In the genomic region with DNA sequence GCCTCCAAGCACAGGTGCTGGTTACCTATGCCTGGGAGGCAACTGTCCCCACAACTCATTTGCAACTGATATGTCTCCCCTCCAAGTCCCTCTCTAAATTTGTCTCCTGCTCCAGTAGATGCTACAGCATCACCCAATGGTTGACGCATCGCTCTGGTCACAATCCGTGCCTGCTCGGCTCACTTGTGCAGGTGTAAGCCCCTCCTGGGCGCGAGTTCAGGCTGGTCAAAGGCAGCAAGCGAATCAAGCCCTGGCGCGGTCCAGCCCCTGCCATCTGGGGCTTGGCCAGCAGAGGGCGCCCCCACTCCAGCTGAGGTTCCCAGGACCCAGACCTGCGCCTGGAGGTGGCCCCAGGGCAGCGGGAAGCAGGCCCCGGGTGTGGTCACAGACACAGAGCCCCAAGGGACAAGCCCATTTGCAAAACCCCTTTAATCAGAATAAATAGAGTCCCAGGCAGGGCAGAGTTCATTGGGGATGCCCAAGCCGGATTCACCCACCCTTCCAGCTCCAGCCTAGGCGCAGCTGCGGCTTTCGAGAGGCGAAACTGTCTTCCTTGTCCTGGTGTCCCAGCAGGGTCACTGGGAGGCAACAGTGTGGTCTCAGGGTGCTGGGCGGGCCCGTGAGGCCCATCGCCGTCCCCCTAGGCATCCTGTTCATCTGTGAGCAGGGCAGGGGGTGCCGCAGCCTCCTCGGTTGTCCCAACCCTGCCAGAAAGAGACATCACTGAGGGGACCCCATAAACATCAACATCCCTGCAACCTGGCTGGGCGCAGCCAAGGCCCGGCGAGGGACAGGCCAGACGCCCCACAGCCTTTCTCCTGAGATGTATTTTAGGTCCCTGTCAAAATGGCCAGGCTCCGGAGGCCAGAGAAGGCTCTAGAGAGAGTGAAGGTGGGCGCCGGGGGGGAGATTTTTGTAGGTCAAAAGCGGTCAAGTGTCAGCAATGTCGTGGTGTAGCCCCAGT, we compare ENCODE assay signal across 1 cellular context.
TF ChIP-seq lines count a peak whose summit lies in the region.

No MANE protein-coding gene starts in this region.

TF ChIP-seq in HepG2, 621 proteins besides CTCF, POLR2A, EP300 and RAD21 (continued from another document and continues in another):
- TF ChIP-seq, protein P1, sequence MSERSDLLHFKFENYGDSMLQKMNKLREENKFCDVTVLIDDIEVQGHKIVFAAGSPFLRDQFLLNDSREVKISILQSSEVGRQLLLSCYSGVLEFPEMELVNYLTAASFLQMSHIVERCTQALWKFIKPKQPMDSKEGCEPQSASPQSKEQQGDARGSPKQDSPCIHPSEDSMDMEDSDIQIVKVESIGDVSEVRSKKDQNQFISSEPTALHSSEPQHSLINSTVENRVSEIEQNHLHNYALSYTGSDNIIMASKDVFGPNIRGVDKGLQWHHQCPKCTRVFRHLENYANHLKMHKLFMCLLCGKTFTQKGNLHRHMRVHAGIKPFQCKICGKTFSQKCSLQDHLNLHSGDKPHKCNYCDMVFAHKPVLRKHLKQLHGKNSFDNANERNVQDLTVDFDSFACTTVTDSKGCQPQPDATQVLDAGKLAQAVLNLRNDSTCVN (CRISPR knock-in tag; IDR thresholded peaks at IDR 0.05; ENCODE audit: borderline replicate concordance) = no peak; the same call in 1 of the 2 replicates
- no peak for TF ChIP-seq RFX1 (IDR thresholded peaks at IDR 0.05)
- TF ChIP-seq, protein P2, sequence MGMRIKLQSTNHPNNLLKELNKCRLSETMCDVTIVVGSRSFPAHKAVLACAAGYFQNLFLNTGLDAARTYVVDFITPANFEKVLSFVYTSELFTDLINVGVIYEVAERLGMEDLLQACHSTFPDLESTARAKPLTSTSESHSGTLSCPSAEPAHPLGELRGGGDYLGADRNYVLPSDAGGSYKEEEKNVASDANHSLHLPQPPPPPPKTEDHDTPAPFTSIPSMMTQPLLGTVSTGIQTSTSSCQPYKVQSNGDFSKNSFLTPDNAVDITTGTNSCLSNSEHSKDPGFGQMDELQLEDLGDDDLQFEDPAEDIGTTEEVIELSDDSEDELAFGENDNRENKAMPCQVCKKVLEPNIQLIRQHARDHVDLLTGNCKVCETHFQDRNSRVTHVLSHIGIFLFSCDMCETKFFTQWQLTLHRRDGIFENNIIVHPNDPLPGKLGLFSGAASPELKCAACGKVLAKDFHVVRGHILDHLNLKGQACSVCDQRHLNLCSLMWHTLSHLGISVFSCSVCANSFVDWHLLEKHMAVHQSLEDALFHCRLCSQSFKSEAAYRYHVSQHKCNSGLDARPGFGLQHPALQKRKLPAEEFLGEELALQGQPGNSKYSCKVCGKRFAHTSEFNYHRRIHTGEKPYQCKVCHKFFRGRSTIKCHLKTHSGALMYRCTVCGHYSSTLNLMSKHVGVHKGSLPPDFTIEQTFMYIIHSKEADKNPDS (CRISPR knock-in tag; IDR thresholded peaks at IDR 0.05) = no peak
- TF ChIP-seq XRCC5 (optimal IDR thresholded peaks at IDR 0.05; ENCODE audit: low read length) = peak; percentile 88
- no peak for TF ChIP-seq NR2F1 (CRISPR knock-in tag; IDR thresholded peaks at IDR 0.05)
- no peak; the same call in 1 of the 2 replicates for TF ChIP-seq ZNF143 (CRISPR knock-in tag; IDR thresholded peaks at IDR 0.05)
- TF ChIP-seq ZNF431 (CRISPR knock-in tag; IDR thresholded peaks at IDR 0.05; ENCODE audit: borderline replicate concordance, low read depth) = no peak
- TF ChIP-seq, protein P3, sequence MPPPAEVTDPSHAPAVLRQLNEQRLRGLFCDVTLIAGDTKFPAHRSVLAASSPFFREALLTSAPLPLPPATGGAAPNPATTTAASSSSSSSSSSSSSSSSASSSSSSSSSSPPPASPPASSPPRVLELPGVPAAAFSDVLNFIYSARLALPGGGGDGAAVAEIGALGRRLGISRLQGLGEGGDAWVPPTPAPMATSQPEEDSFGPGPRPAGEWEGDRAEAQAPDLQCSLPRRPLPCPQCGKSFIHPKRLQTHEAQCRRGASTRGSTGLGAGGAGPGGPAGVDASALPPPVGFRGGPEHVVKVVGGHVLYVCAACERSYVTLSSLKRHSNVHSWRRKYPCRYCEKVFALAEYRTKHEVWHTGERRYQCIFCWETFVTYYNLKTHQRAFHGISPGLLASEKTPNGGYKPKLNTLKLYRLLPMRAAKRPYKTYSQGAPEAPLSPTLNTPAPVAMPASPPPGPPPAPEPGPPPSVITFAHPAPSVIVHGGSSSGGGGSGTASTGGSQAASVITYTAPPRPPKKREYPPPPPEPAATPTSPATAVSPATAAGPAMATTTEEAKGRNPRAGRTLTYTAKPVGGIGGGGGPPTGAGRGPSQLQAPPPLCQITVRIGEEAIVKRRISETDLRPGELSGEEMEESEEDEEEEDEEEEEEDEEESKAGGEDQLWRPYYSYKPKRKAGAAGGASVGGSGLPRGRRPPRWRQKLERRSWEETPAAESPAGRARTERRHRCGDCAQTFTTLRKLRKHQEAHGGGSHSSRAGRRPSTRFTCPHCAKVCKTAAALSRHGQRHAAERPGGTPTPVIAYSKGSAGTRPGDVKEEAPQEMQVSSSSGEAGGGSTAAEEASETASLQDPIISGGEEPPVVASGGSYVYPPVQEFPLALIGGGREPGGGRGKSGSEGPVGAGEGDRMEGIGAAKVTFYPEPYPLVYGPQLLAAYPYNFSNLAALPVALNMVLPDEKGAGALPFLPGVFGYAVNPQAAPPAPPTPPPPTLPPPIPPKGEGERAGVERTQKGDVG (CRISPR knock-in tag; IDR thresholded peaks at IDR 0.05; ENCODE audit: borderline replicate concordance) = peak; percentile 92
- TF ChIP-seq ZNF12 (CRISPR knock-in tag; IDR thresholded peaks at IDR 0.05) = no peak
- peak; percentile 97; the same call in 1 of the 2 replicates for TF ChIP-seq KDM3A (CRISPR knock-in tag; IDR thresholded peaks at IDR 0.05; ENCODE audit: low read depth)
- TF ChIP-seq, protein P4, sequence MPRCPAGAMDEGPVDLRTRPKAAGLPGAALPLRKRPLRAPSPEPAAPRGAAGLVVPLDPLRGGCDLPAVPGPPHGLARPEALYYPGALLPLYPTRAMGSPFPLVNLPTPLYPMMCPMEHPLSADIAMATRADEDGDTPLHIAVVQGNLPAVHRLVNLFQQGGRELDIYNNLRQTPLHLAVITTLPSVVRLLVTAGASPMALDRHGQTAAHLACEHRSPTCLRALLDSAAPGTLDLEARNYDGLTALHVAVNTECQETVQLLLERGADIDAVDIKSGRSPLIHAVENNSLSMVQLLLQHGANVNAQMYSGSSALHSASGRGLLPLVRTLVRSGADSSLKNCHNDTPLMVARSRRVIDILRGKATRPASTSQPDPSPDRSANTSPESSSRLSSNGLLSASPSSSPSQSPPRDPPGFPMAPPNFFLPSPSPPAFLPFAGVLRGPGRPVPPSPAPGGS (CRISPR knock-in tag; IDR thresholded peaks at IDR 0.05) = no peak
- TF ChIP-seq GATAD1 (CRISPR knock-in tag; IDR thresholded peaks at IDR 0.05) = 0 out of 2 replicates have a peak, but pooled peaks have one; percentile 26
- peak; percentile 55 for TF ChIP-seq HNRNPLL (IDR thresholded peaks at IDR 0.05; ENCODE audit: low read depth, low read length, poor library complexity, severe bottlenecking)
- no peak for TF ChIP-seq TMF1 (CRISPR knock-in tag; IDR thresholded peaks at IDR 0.05; ENCODE audit: low read depth)
- TF ChIP-seq, protein P5, sequence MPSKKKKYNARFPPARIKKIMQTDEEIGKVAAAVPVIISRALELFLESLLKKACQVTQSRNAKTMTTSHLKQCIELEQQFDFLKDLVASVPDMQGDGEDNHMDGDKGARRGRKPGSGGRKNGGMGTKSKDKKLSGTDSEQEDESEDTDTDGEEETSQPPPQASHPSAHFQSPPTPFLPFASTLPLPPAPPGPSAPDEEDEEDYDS (CRISPR knock-in tag; IDR thresholded peaks at IDR 0.05) = no peak
- no peak for TF ChIP-seq ZNF253 (CRISPR knock-in tag; IDR thresholded peaks at IDR 0.05; ENCODE audit: borderline replicate concordance)
- TF ChIP-seq ZNF713 (CRISPR knock-in tag; IDR thresholded peaks at IDR 0.05) = 0 out of 2 replicates have a peak, but pooled peaks have one; percentile 44
- TF ChIP-seq, protein P6, sequence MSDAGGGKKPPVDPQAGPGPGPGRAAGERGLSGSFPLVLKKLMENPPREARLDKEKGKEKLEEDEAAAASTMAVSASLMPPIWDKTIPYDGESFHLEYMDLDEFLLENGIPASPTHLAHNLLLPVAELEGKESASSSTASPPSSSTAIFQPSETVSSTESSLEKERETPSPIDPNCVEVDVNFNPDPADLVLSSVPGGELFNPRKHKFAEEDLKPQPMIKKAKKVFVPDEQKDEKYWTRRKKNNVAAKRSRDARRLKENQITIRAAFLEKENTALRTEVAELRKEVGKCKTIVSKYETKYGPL (CRISPR knock-in tag; IDR thresholded peaks at IDR 0.05) = no peak
- TF ChIP-seq TEAD3 (CRISPR knock-in tag; optimal IDR thresholded peaks at IDR 0.05; ENCODE audit: borderline replicate concordance) = peak; percentile 51
- TF ChIP-seq CHD2 (IDR thresholded peaks at IDR 0.05; ENCODE audit: low read depth, low read length) = peak; percentile 40; the same call in 1 of the 2 replicates
- TF ChIP-seq KDM5B (CRISPR knock-in tag; IDR thresholded peaks at IDR 0.05; ENCODE audit: borderline replicate concordance) = peak; percentile 55; the same call in 1 of the 2 replicates
- TF ChIP-seq ZFP36L2 (CRISPR knock-in tag; IDR thresholded peaks at IDR 0.05) = peak; percentile 28; the same call in 1 of the 2 replicates
- peak; percentile 71 for TF ChIP-seq ZC3H13 (CRISPR knock-in tag; IDR thresholded peaks at IDR 0.05)
- TF ChIP-seq, protein P7, sequence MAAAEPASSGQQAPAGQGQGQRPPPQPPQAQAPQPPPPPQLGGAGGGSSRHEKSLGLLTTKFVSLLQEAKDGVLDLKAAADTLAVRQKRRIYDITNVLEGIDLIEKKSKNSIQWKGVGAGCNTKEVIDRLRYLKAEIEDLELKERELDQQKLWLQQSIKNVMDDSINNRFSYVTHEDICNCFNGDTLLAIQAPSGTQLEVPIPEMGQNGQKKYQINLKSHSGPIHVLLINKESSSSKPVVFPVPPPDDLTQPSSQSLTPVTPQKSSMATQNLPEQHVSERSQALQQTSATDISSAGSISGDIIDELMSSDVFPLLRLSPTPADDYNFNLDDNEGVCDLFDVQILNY (CRISPR knock-in tag; conservative IDR thresholded peaks at IDR 0.05) = no peak; the same call in 1 of the 2 replicates
- no peak for TF ChIP-seq RFXANK (CRISPR knock-in tag; IDR thresholded peaks at IDR 0.05)
- 0 out of 2 replicates have a peak, but pooled peaks have one; percentile 28 for TF ChIP-seq ZNF350 (CRISPR knock-in tag; IDR thresholded peaks at IDR 0.05; ENCODE audit: borderline replicate concordance, low read depth)
- TF ChIP-seq ZNF629 (CRISPR knock-in tag; conservative IDR thresholded peaks at IDR 0.05) = 0 out of 2 replicates have a peak, but pooled peaks have one; percentile 30
- peak; percentile 66; the same call in 1 of the 2 replicates for TF ChIP-seq NFATC3 (CRISPR knock-in tag; IDR thresholded peaks at IDR 0.05)
- TF ChIP-seq NCOA5 (CRISPR knock-in tag; IDR thresholded peaks at IDR 0.05) = no peak
- 0 out of 2 replicates have a peak, but pooled peaks have one; percentile 38 for TF ChIP-seq ZNF891 (CRISPR knock-in tag; IDR thresholded peaks at IDR 0.05)
- TF ChIP-seq NR2F6 (IDR thresholded peaks at IDR 0.05) = no peak
- TF ChIP-seq NR2F6 (CRISPR knock-in tag; IDR thresholded peaks at IDR 0.05) = peak; percentile 64; the same call in 1 of the 2 replicates
- TF ChIP-seq ZNF619 (CRISPR knock-in tag; IDR thresholded peaks at IDR 0.05) = no peak
- TF ChIP-seq, protein P8, sequence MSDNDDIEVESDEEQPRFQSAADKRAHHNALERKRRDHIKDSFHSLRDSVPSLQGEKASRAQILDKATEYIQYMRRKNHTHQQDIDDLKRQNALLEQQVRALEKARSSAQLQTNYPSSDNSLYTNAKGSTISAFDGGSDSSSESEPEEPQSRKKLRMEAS (IDR thresholded peaks at IDR 0.05) = no peak; the same call in 1 of the 2 replicates
- TF ChIP-seq PCBP1 (IDR thresholded peaks at IDR 0.05; ENCODE audit: borderline replicate concordance, low read depth, low read length) = 0 out of 2 replicates have a peak, but pooled peaks have one; percentile 24
- peak; percentile 86 for TF ChIP-seq KDM2A (CRISPR knock-in tag; IDR thresholded peaks at IDR 0.05; ENCODE audit: borderline replicate concordance, low read depth)
- TF ChIP-seq, protein P9, sequence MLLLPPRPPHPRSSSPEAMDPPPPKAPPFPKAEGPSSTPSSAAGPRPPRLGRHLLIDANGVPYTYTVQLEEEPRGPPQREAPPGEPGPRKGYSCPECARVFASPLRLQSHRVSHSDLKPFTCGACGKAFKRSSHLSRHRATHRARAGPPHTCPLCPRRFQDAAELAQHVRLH (CRISPR knock-in tag; IDR thresholded peaks at IDR 0.05; ENCODE audit: borderline replicate concordance, low read depth) = peak; percentile 61; the same call in 1 of the 2 replicates
- peak; percentile 18; the same call in 1 of the 2 replicates for TF ChIP-seq KAT8 (CRISPR knock-in tag; IDR thresholded peaks at IDR 0.05)
- 0 out of 2 replicates have a peak, but pooled peaks have one; percentile 36 for TF ChIP-seq ZNF33B (CRISPR knock-in tag; IDR thresholded peaks at IDR 0.05)
- no peak for TF ChIP-seq ZNF234 (CRISPR knock-in tag; conservative IDR thresholded peaks at IDR 0.05)
- peak; percentile 69; the same call in 1 of the 2 replicates for TF ChIP-seq ZNF331 (CRISPR knock-in tag; IDR thresholded peaks at IDR 0.05)
- no peak for TF ChIP-seq ETV5 (CRISPR knock-in tag; IDR thresholded peaks at IDR 0.05; ENCODE audit: borderline replicate concordance)
- TF ChIP-seq STAG1 (CRISPR knock-in tag; IDR thresholded peaks at IDR 0.05) = peak; percentile 99
- TF ChIP-seq, protein P10, sequence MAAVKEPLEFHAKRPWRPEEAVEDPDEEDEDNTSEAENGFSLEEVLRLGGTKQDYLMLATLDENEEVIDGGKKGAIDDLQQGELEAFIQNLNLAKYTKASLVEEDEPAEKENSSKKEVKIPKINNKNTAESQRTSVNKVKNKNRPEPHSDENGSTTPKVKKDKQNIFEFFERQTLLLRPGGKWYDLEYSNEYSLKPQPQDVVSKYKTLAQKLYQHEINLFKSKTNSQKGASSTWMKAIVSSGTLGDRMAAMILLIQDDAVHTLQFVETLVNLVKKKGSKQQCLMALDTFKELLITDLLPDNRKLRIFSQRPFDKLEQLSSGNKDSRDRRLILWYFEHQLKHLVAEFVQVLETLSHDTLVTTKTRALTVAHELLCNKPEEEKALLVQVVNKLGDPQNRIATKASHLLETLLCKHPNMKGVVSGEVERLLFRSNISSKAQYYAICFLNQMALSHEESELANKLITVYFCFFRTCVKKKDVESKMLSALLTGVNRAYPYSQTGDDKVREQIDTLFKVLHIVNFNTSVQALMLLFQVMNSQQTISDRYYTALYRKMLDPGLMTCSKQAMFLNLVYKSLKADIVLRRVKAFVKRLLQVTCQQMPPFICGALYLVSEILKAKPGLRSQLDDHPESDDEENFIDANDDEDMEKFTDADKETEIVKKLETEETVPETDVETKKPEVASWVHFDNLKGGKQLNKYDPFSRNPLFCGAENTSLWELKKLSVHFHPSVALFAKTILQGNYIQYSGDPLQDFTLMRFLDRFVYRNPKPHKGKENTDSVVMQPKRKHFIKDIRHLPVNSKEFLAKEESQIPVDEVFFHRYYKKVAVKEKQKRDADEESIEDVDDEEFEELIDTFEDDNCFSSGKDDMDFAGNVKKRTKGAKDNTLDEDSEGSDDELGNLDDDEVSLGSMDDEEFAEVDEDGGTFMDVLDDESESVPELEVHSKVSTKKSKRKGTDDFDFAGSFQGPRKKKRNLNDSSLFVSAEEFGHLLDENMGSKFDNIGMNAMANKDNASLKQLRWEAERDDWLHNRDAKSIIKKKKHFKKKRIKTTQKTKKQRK (IDR thresholded peaks at IDR 0.05; ENCODE audit: low read length) = no peak
